In the genomic region with DNA sequence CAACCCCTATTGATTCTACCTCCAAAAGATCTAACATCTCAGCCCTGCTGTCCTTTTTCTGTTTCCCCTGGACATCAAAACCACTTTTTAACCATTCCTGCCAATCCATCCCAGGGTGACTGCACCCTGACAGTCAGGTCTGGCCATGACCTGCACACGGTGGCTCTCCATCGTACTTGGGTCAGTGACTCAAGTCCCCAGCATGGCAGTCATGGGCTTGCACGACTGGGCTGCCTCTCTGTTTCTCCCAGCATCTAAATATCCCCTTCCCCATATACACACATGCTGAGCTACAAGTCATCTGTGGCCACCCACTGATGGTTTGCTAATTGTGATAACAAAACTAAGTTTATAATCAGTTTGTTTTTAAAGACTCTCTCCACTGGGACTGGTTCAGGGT, we compare ENCODE assay signal across 18 cellular contexts. TPM values are rescaled to one million over a fixed set of nuclear protein-coding genes. Genes with fewer than 3 reads are reported as not detected.
DNase-seq lines count a peak whose midpoint lies in the region; ATAC-seq and TF ChIP-seq lines count a peak whose summit lies in the region.
"Had no signal": no experiment of that assay in that cellular context is flagged by ENCODE, and none has a peak within 500 bp of the region (broad histone marks: within the 10 kb centered on the region; RNA-seq: fewer than 3 reads in every experiment).

No MANE protein-coding gene starts in this region.

- TF ChIP-seq CTCF in transverse colon (IDR thresholded peaks at IDR 0.05): no peak

- peak overlapping the region; percentile 96 for H3K4me3 ChIP-seq in CD4-positive, CD25-positive, alpha-beta regulatory T cell (ENCODE audit: low read depth, low read length)
- peak overlapping the region in 1 of 2 donors; percentile 4 for H3K4me3 ChIP-seq in CD4-positive, alpha-beta memory T cell (ENCODE audit: low read length in 2 of 2)
- H3K4me3 ChIP-seq in transverse colon: no peak overlapping the region
- H3K4me3 ChIP-seq: GM23338, left ventricle myocardium inferior, mucosa of descending colon, right atrium auricular region, thyroid gland had no signal

- H3K27me3 Mint-ChIP-seq in CD4-positive, CD25-positive, alpha-beta regulatory T cell: no peaks in the 10 kb centered on the region
- no peaks in the 10 kb centered on the region for H3K27me3 Mint-ChIP-seq in CD4-positive, alpha-beta memory T cell
- H3K27me3 Mint-ChIP-seq in activated T-cell treated with anti-CD3 and anti-CD28 coated beads, Interleukin-2, amount 50 U/mL, for 72 hours (ENCODE audit: low read depth): no peaks in the 10 kb centered on the region

- no peak for DNase-seq in CD4-positive, CD25-positive, alpha-beta regulatory T cell
- no peak for DNase-seq in CD4-positive, alpha-beta memory T cell
- no peak for DNase-seq in activated T-cell treated with anti-CD3 and anti-CD28 coated beads, Interleukin-2, amount 50 U/mL, for 72 hours
- DNase-seq in mesenteric fat pad (ENCODE audit: low spot score) (peak; percentile 80), transverse colon (no peak), UCSD-AML1 (lab: John Stamatoyannopoulos, UW; ENCODE audit: unreplicated experiment) (no peak)
- DNase-seq: activated effector memory CD4-positive, alpha-beta T cell treated with Interleukin-2 at 50 U/mL for 16 hours; AML-193; effector CD8-positive, alpha-beta T cell; left ventricle myocardium inferior; mucosa of descending colon; NCI-H1105; NCI-H2081; nucleus accumbens; thyroid gland had no signal

- ATAC-seq in CD4-positive, CD25-positive, alpha-beta regulatory T cell (ENCODE audit: low read depth in 2 of 2): no peak
- ATAC-seq in activated T-cell treated with anti-CD3 and anti-CD28 coated beads, Interleukin-2, amount 50 U/mL, for 72 hours (replicated peaks in 1 of 2): no peak
- no peak for ATAC-seq in HG03108 (IDR thresholded peaks at IDR 0.05; ENCODE audit: unreplicated experiment)
- ATAC-seq: GM23338, mucosa of descending colon had no signal

- CTCF ChIA-PET in CD4-positive, alpha-beta memory T cell (lab: Charles Lee; ENCODE audit: partially characterized antibody): interaction anchor here (1.2 to 6.7 kb wide), 2 partner anchors 8 to 37 kb away, joined by 5 to 96 read pairs; no protein-coding TSS in a partner anchor

- POLR2A ChIA-PET in CD4-positive, alpha-beta memory T cell (lab: Charles Lee; ENCODE audit: partially characterized antibody): interaction anchor here (0.9 to 6.7 kb wide), 5 partner anchors 13 to 344 kb away, joined by 3 to 52 read pairs (median 4); no protein-coding TSS in a partner anchor

- peaks cover 100% of the 10 kb centered on the region for H3K4me1 ChIP-seq in CD4-positive, CD25-positive, alpha-beta regulatory T cell (ENCODE audit: control insufficient read depth, insufficient read depth, low read length, poor library complexity, severe bottlenecking)
- H3K4me1 ChIP-seq in CD4-positive, alpha-beta memory T cell (ENCODE audit: insufficient read depth, low read length): peaks cover 95% of the 10 kb centered on the region
- H3K4me1 ChIP-seq in transverse colon: peaks cover 10 to 73% (median 34%) of the 10 kb centered on the region in 4 donors

- peak overlapping the region; percentile 78 to 99 (median 95) for H3K27ac Mint-ChIP-seq in CD4-positive, CD25-positive, alpha-beta regulatory T cell
- H3K27ac Mint-ChIP-seq in CD4-positive, alpha-beta memory T cell: peak overlapping the region; percentile 92 to 99 (median 97)
- peak overlapping the region; percentile 97 for H3K27ac Mint-ChIP-seq in activated T-cell treated with anti-CD3 and anti-CD28 coated beads, Interleukin-2, amount 50 U/mL, for 72 hours
- H3K27ac Mint-ChIP-seq: GM23338 had no signal

- no peak for TF ChIP-seq EP300 in transverse colon (IDR thresholded peaks at IDR 0.05; ENCODE audit: low read depth)

- no peaks in the 10 kb centered on the region for H3K27me3 ChIP-seq in CD4-positive, CD25-positive, alpha-beta regulatory T cell (ENCODE audit: control insufficient read depth, insufficient read depth, low read length)
- H3K27me3 ChIP-seq in CD4-positive, alpha-beta memory T cell (ENCODE audit: insufficient read depth, low read length): no peaks in the 10 kb centered on the region
- no peaks in the 10 kb centered on the region for H3K27me3 ChIP-seq in transverse colon
- H3K27me3 ChIP-seq: right atrium auricular region, thyroid gland had no signal

- WGBS in transverse colon (ENCODE audit: low coverage in 1 of 2), 2 donors: 87% methylated on average over 3 of the region's 3 CpGs; no CpG with 5 or more reads in 1 of the 2 donors

- peaks cover 0 to 1% (median 0%) of the 10 kb centered on the region in 7 donors for H3K9me3 Mint-ChIP-seq in CD4-positive, CD25-positive, alpha-beta regulatory T cell
- no peaks in the 10 kb centered on the region for H3K9me3 Mint-ChIP-seq in CD4-positive, alpha-beta memory T cell
- no peaks in the 10 kb centered on the region for H3K9me3 Mint-ChIP-seq in activated T-cell treated with anti-CD3 and anti-CD28 coated beads, Interleukin-2, amount 50 U/mL, for 72 hours

- no peak for TF ChIP-seq POLR2A in transverse colon (IDR thresholded peaks at IDR 0.05)

- H3K36me3 Mint-ChIP-seq in CD4-positive, CD25-positive, alpha-beta regulatory T cell: peaks cover 58% of the 10 kb centered on the region
- H3K36me3 Mint-ChIP-seq in CD4-positive, alpha-beta memory T cell: peaks cover 44 to 66% of the 10 kb centered on the region in 2 donors
- peaks cover 47 to 62% of the 10 kb centered on the region in 2 donors for H3K36me3 Mint-ChIP-seq in activated T-cell treated with anti-CD3 and anti-CD28 coated beads, Interleukin-2, amount 50 U/mL, for 72 hours (ENCODE audit: insufficient read depth in 2 of 2)

- peak overlapping the region; percentile 87 for H3K27ac ChIP-seq in CD4-positive, CD25-positive, alpha-beta regulatory T cell (ENCODE audit: insufficient read depth, low read length, poor library complexity, severe bottlenecking)
- H3K27ac ChIP-seq in CD4-positive, alpha-beta memory T cell (ENCODE audit: low read depth, low read length): peak overlapping the region; percentile 78
- no peak overlapping the region for H3K27ac ChIP-seq in transverse colon
- H3K27ac ChIP-seq: left ventricle myocardium inferior, right atrium auricular region, thyroid gland had no signal

- in situ Hi-C loops in transverse colon (cut with MboI; ENCODE audit: low pct_ligation_motif_present in 1 of 4, low pct_unique_long_range_greater_than_20kb in 1 of 4, low sequenced_read_pairs in 3 of 4): no loop called here

- H3K4me3 Mint-ChIP-seq in CD4-positive, CD25-positive, alpha-beta regulatory T cell: peak overlapping the region; percentile 90 to 98 (median 97)
- H3K4me3 Mint-ChIP-seq in CD4-positive, alpha-beta memory T cell: peak overlapping the region; percentile 88 to 99 (median 92)
- peak overlapping the region; percentile 95 to 96 for H3K4me3 Mint-ChIP-seq in activated T-cell treated with anti-CD3 and anti-CD28 coated beads, Interleukin-2, amount 50 U/mL, for 72 hours
- H3K4me3 Mint-ChIP-seq: GM23338 had no signal

- H3K9me3 ChIP-seq in CD4-positive, CD25-positive, alpha-beta regulatory T cell (ENCODE audit: control insufficient read depth in 2 of 2, low read length in 2 of 2): no peaks in the 10 kb centered on the region
- no peaks in the 10 kb centered on the region for H3K9me3 ChIP-seq in CD4-positive, alpha-beta memory T cell (ENCODE audit: control insufficient read depth in 1 of 2, low read length in 2 of 2)
- no peaks in the 10 kb centered on the region for H3K9me3 ChIP-seq in transverse colon
- H3K9me3 ChIP-seq: left ventricle myocardium inferior, mucosa of descending colon, right atrium auricular region, thyroid gland had no signal

- intact Hi-C loops in CD4-positive, alpha-beta memory T cell (cut with micrococcal nuclease): no loop called here
- intact Hi-C loops in transverse colon (cut with DNase I; ENCODE audit: low total_unique reads): no loop called here

- H3K4me1 Mint-ChIP-seq in CD4-positive, CD25-positive, alpha-beta regulatory T cell: peaks cover 65 to 99% (median 81%) of the 10 kb centered on the region in 4 donors
- H3K4me1 Mint-ChIP-seq in CD4-positive, alpha-beta memory T cell: peaks cover 74 to 100% (median 89%) of the 10 kb centered on the region in 4 donors
- peaks cover 98% of the 10 kb centered on the region for H3K4me1 Mint-ChIP-seq in activated T-cell treated with anti-CD3 and anti-CD28 coated beads, Interleukin-2, amount 50 U/mL, for 72 hours (ENCODE audit: low read depth)

- peaks cover 20% of the 10 kb centered on the region for H3K36me3 ChIP-seq in CD4-positive, CD25-positive, alpha-beta regulatory T cell (ENCODE audit: control insufficient read depth, insufficient read depth, low read length)
- peaks cover 5% of the 10 kb centered on the region for H3K36me3 ChIP-seq in CD4-positive, alpha-beta memory T cell (ENCODE audit: insufficient read depth, low read length)
- H3K36me3 ChIP-seq in transverse colon: no peaks in the 10 kb centered on the region
- H3K36me3 ChIP-seq: left ventricle myocardium inferior, right atrium auricular region, thyroid gland had no signal

RNA-seq across cellular contexts. Expression of gene NCK2, which starts 6.6 kb away (rescaled TPM):
- total RNA-seq in CD4-positive, CD25-positive, alpha-beta regulatory T cell: 167 TPM
- 10 to 100 TPM; 44.8 to 62.3 (median 58.6) TPM for polyA plus RNA-seq in CD4-positive, CD25-positive, alpha-beta regulatory T cell
- total RNA-seq in CD4-positive, alpha-beta memory T cell: 10 to 100 TPM; 98.1 to 98.6 TPM
- polyA plus RNA-seq in CD4-positive, alpha-beta memory T cell: 10 to 100 TPM; 58.0 to 76.6 TPM
- 100 to 1,000 TPM; 159 to 161 TPM for total RNA-seq in activated T-cell treated with anti-CD3 and anti-CD28 coated beads, Interleukin-2, amount 50 U/mL, for 72 hours
- total RNA-seq in mesenteric fat pad: 39.7 TPM
- 10 to 100 TPM; 42.2 to 74.1 (median 59.9) TPM for total RNA-seq in transverse colon

Comparison
In these comparisons a context has a peak if more than half of its experiments do, and no peak if none do; other contexts are left out.
1. H3K27ac ChIP-seq: peak in CD4-positive, CD25-positive, alpha-beta regulatory T cell (single experiment) and CD4-positive, alpha-beta memory T cell (single experiment); none in transverse colon (0 of 4).
2. Peak in every context shown above with its lines, with median percentiles within 50 percentile points of each other: H3K27ac Mint-ChIP-seq and H3K4me3 Mint-ChIP-seq.